Comparison of ENCODE assay signal across 9 cellular contexts in the genomic region with DNA sequence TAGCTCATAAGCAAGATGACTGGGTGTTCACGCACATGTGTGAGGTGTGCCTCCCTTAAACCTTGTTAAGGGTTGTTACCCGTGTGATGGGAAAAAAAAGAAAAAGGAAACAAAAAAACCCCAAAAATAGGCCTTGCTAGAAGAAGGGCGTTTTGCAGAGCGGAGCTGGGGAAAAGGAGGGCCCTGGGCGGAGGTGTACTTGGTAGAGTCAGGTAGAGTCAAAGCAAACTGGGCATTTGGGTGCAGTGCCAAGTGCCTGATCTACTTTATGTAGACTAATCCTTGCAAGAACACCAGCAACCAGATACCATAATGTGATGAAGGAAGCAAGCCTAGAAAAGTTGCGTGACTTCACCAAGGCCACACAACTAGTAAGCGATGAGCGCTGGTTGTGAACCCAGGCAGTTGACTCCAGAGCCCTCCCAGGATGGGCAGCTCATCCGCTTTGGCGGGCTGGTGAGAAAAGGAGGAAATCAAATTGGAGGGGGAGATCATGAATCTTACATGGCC. TPM values are rescaled to one million over a fixed set of nuclear protein-coding genes. Genes with fewer than 3 reads are reported as not detected.
DNase-seq lines count a peak whose midpoint lies in the region; FAIRE-seq and TF ChIP-seq lines count a peak whose summit lies in the region.
"Had no signal": no experiment of that assay in that cellular context is flagged by ENCODE, and none has a peak within 500 bp of the region (broad histone marks: within the 10 kb centered on the region; RNA-seq: fewer than 3 reads in every experiment).

No MANE protein-coding gene starts in this region.

- H3K9me2 ChIP-seq in GM23248 (ENCODE audit: insufficient read depth) (no peaks in the 10 kb centered on the region), hepatocyte (replicated peaks; ENCODE audit: insufficient read depth) (no peaks in the 10 kb centered on the region), OCI-LY7 (ENCODE audit: insufficient read depth, low read length) (no peaks in the 10 kb centered on the region)

- H3K36me3 ChIP-seq in GM23248 (ENCODE audit: low read depth) (no peaks in the 10 kb centered on the region), WERI-Rb-1 (peaks cover 10% of the 10 kb centered on the region), hepatocyte (replicated peaks; ENCODE audit: insufficient read depth, low read depth) (no peaks in the 10 kb centered on the region), OCI-LY7 (ENCODE audit: insufficient read depth, low read length) (peaks cover 18% of the 10 kb centered on the region; the same call in 1 of the 2 replicates)

- H3K27ac ChIP-seq in GM23248 (no peak overlapping the region), WERI-Rb-1 (peak overlapping the region; percentile 86; the same call in 1 of the 2 replicates), hepatocyte (peak overlapping the region; percentile 98), OCI-LY7 (ENCODE audit: low read depth, low read length, poor library complexity, severe bottlenecking) (no peak overlapping the region)

- CTCF ChIA-PET in OCI-LY7 (lab: Charles Lee; ENCODE audit: unreplicated experiment): no interaction called here

- TF ChIP-seq CTCF in WERI-Rb-1 (IDR thresholded peaks at IDR 0.05; ENCODE audit: low read depth, low read length): no peak
- TF ChIP-seq CTCF in hepatocyte (IDR thresholded peaks at IDR 0.05; ENCODE audit: poor library complexity): no peak
- no peak for TF ChIP-seq CTCF in OCI-LY7 (conservative IDR thresholded peaks at IDR 0.05; ENCODE audit: low read length)
- TF ChIP-seq CTCF in lower leg skin (IDR thresholded peaks at IDR 0.05): no peak

- POLR2A ChIA-PET in OCI-LY7 (lab: Charles Lee): interaction anchor here (0.5 to 1.7 kb wide), 5 partner anchors 9 to 285 kb away, joined by 3 to 7 read pairs (median 5); a partner anchor contains a TSS

- H3K27me3 ChIP-seq in GM23248 (replicated peaks; ENCODE audit: insufficient read depth) (no peaks in the 10 kb centered on the region), WERI-Rb-1 (ENCODE audit: insufficient read depth, low read depth, severe bottlenecking) (no peaks in the 10 kb centered on the region), hepatocyte (no peaks in the 10 kb centered on the region)

- H3K79me2 ChIP-seq in GM23248 (ENCODE audit: insufficient read depth) (peaks cover 12% of the 10 kb centered on the region), hepatocyte (peaks cover 20% of the 10 kb centered on the region), OCI-LY7 (ENCODE audit: insufficient read depth, low read depth, low read length) (no peaks in the 10 kb centered on the region)

- H3K4me3 ChIP-seq in GM23248: 0 out of 2 replicates have a peak overlapping the region, but pooled peaks have one; percentile 85
- no peak overlapping the region; the same call in 1 of the 2 replicates for H3K4me3 ChIP-seq in WERI-Rb-1 (ENCODE audit: low read depth, low read length)
- H3K4me3 ChIP-seq in hepatocyte: no peak overlapping the region
- H3K4me3 ChIP-seq in skeletal muscle cell (ENCODE audit: low read depth, low read length): peak overlapping the region; percentile 55
- no peak overlapping the region for H3K4me3 ChIP-seq in OCI-LY7 (ENCODE audit: low read depth, low read length, poor library complexity, severe bottlenecking)
- H3K4me3 ChIP-seq in lower leg skin (ENCODE audit: low read depth, poor library complexity, severe bottlenecking): no peak overlapping the region

- H2AFZ ChIP-seq in GM23248 (peak overlapping the region; percentile 93), hepatocyte (peak overlapping the region; percentile 100), OCI-LY7 (ENCODE audit: low read length) (no peak overlapping the region; the same call in 1 of the 2 replicates)

- DNase-seq in GM23248: no peak
- DNase-seq in WERI-Rb-1: no peak
- DNase-seq in hepatocyte (ENCODE audit: low spot score): no peak
- DNase-seq in skeletal muscle cell (ENCODE audit: low read depth): no peak
- DNase-seq in OCI-LY7 (ENCODE audit: low spot score): no peak
- DNase-seq in NCI-H526 treated with DMSO at 0.1 percent for 48 hours (lab: John Stamatoyannopoulos, UW): no peak
- DNase-seq in lower leg skin (ENCODE audit: low spot score in 2 of 2): no peak
- no peak for DNase-seq in frontal cortex (ENCODE audit: low spot score in 2 of 2)

- H3K4me1 ChIP-seq in GM23248 (ENCODE audit: insufficient read depth) (peaks cover 14% of the 10 kb centered on the region; the same call in 1 of the 2 replicates), hepatocyte (ENCODE audit: insufficient read depth) (peaks cover 12% of the 10 kb centered on the region), OCI-LY7 (ENCODE audit: insufficient read depth, low read length, poor library complexity, severe bottlenecking) (peaks cover 34% of the 10 kb centered on the region)

- FAIRE-seq in frontal cortex (lab: Jason Lieb, UNC): no peak
- FAIRE-seq: bronchial epithelial cell had no signal

- TF ChIP-seq POLR2A in lower leg skin (IDR thresholded peaks at IDR 0.05): no peak

- in situ Hi-C loops in GM23248 (cut with MboI): no loop called here

- 0 out of 2 replicates have a peak overlapping the region, but pooled peaks have one; percentile 88 for H3K9ac ChIP-seq in GM23248

- H3F3A ChIP-seq in GM23248 (ENCODE audit: insufficient read depth): peaks cover 30% of the 10 kb centered on the region

- WGBS in GM23248 (ENCODE audit: low coverage in 1 of 2, low lambda C conversion rate in 2 of 2, missing lambda C conversion rate in 2 of 2), 2 experiments: 94 to 95% methylated on average over 10 of the region's 10 CpGs
- WGBS in hepatocyte (ENCODE audit: low lambda C conversion rate, missing lambda C conversion rate): 96% methylated on average over 10 of the region's 10 CpGs
- WGBS in lower leg skin, 2 donors: 90% methylated on average over 10 of the region's 10 CpGs

- H4K20me1 ChIP-seq in GM23248 (ENCODE audit: insufficient read depth): peaks cover 4% of the 10 kb centered on the region; the same call in 1 of the 2 replicates
- no peaks in the 10 kb centered on the region for H4K20me1 ChIP-seq in hepatocyte (ENCODE audit: insufficient read depth, poor library complexity, severe bottlenecking)
- H4K20me1 ChIP-seq in OCI-LY7 (ENCODE audit: insufficient read depth, low read length): no peaks in the 10 kb centered on the region

- no TSS peak for BruUV-seq in OCI-LY7 (replicated peaks; lab: Mats Ljungman, UMichigan)

- intact Hi-C loops in OCI-LY7 (cut with micrococcal nuclease; ENCODE audit: unreplicated experiment) (no loop called here), lower leg skin (cut with DNase I; ENCODE audit: low total_unique reads) (no loop called here)

- peak overlapping the region; percentile 79 for H3K4me2 ChIP-seq in GM23248 (ENCODE audit: unreplicated experiment)
- H3K4me2 ChIP-seq in hepatocyte: peak overlapping the region; percentile 95
- no peak overlapping the region for H3K4me2 ChIP-seq in OCI-LY7 (ENCODE audit: low read length)

- no peaks in the 10 kb centered on the region for H3K9me3 ChIP-seq in GM23248 (ENCODE audit: low read depth)
- no peaks in the 10 kb centered on the region for H3K9me3 ChIP-seq in WERI-Rb-1 (ENCODE audit: severe bottlenecking)
- H3K9me3 ChIP-seq in hepatocyte (ENCODE audit: low read depth): no peaks in the 10 kb centered on the region
- no peaks in the 10 kb centered on the region for H3K9me3 ChIP-seq in OCI-LY7 (ENCODE audit: low read length)

RNA-seq across cellular contexts. Expression of a gene that starts 1.2 kb away (rescaled TPM):
- total RNA-seq in GM23248 (2014; rRNA removed; shearing (Covaris generic)): 3.8 TPM in 2 replicates
- polyA plus RNA-seq in GM23248 (2016; fragmentation: Nextera tagmentation; extraction: Ambion mirVana) (2.8 and 3.2 TPM in 2 replicates), hepatocyte (3.2 and 6.4 TPM in 2 replicates)
- total RNA-seq in hepatocyte (5.3 and 7.5 TPM in 2 replicates), OCI-LY7 (2022) (8.6 and 9.8 TPM in 2 replicates), lower leg skin (10 to 100 TPM; 13.2 to 16.8 (median 15.3) TPM), frontal cortex (2.0 TPM)
- total RNA-seq in OCI-LY7 (2014; rRNA removed; shearing (Covaris generic)): 3.4 TPM in 2 replicates

RNA-seq across cellular contexts. Expression of a gene that starts 12.8 kb away (rescaled TPM):
- 14.1 and 22.0 TPM in 2 replicates for total RNA-seq in GM23248 (2014; rRNA removed; shearing (Covaris generic))
- polyA plus RNA-seq in GM23248 (2016; fragmentation: Nextera tagmentation; extraction: Ambion mirVana) (9.0 and 9.3 TPM in 2 replicates), hepatocyte (28.8 and 37.4 TPM in 2 replicates)
- total RNA-seq in hepatocyte (33.1 and 46.1 TPM in 2 replicates), OCI-LY7 (2022) (62.4 and 65.7 TPM in 2 replicates), lower leg skin (10 to 100 TPM in 3 of 4 donors, 1 to 10 TPM in 1; 7.0 to 17.5 (median 14.0) TPM), frontal cortex (18.3 TPM)
- total RNA-seq in OCI-LY7 (2014; rRNA removed; shearing (Covaris generic)): 30.4 and 42.5 TPM in 2 replicates

RNA-seq across cellular contexts. Expression of a gene that starts 13.0 kb away (rescaled TPM):
- 142 and 151 TPM in 2 replicates for total RNA-seq in GM23248 (2014; rRNA removed; shearing (Covaris generic))
- polyA plus RNA-seq in GM23248 (2016; fragmentation: Nextera tagmentation; extraction: Ambion mirVana): 122 and 125 TPM in 2 replicates
- total RNA-seq in hepatocyte: 85.7 and 86.2 TPM in 2 replicates
- polyA plus RNA-seq in hepatocyte: 80.4 and 83.4 TPM in 2 replicates
- 56.5 and 62.9 TPM in 2 replicates for total RNA-seq in OCI-LY7 (2014; rRNA removed; shearing (Covaris generic))
- 95.2 and 100 TPM in 2 replicates for total RNA-seq in OCI-LY7 (2022)
- total RNA-seq in lower leg skin: 10 to 100 TPM; 56.8 to 84.7 (median 72.3) TPM
- 6.9 TPM for total RNA-seq in frontal cortex

RNA-seq across cellular contexts. Expression of a gene that starts 22.1 kb away (rescaled TPM):
- total RNA-seq in GM23248 (2014; rRNA removed; shearing (Covaris generic)): 12.1 and 12.4 TPM in 2 replicates
- 26.1 and 30.1 TPM in 2 replicates for polyA plus RNA-seq in GM23248 (2016; fragmentation: Nextera tagmentation; extraction: Ambion mirVana)
- 6.5 and 6.9 TPM in 2 replicates for total RNA-seq in hepatocyte
- polyA plus RNA-seq in hepatocyte: 16.8 and 25.6 TPM in 2 replicates
- total RNA-seq in OCI-LY7 (2014; rRNA removed; shearing (Covaris generic)): 24.2 and 30.4 TPM in 2 replicates
- 33.9 and 36.5 TPM in 2 replicates for total RNA-seq in OCI-LY7 (2022)
- total RNA-seq in lower leg skin: 10 to 100 TPM; 15.1 to 23.4 (median 16.7) TPM
- total RNA-seq in frontal cortex: 2.9 TPM

Comparison
In these comparisons a context has a peak if more than half of its experiments do, and no peak if none do; other contexts are left out.
1. H3K27ac ChIP-seq: peak in WERI-Rb-1 (single experiment) and hepatocyte (single experiment); none in GM23248 (single experiment) and OCI-LY7 (single experiment).
2. H3K4me3 ChIP-seq: peak in GM23248 (single experiment) and skeletal muscle cell (single experiment); none in WERI-Rb-1 (single experiment), hepatocyte (single experiment), OCI-LY7 (single experiment) and lower leg skin (single experiment).